2 cellular contexts compared by ENCODE assay signal in the genomic region with DNA sequence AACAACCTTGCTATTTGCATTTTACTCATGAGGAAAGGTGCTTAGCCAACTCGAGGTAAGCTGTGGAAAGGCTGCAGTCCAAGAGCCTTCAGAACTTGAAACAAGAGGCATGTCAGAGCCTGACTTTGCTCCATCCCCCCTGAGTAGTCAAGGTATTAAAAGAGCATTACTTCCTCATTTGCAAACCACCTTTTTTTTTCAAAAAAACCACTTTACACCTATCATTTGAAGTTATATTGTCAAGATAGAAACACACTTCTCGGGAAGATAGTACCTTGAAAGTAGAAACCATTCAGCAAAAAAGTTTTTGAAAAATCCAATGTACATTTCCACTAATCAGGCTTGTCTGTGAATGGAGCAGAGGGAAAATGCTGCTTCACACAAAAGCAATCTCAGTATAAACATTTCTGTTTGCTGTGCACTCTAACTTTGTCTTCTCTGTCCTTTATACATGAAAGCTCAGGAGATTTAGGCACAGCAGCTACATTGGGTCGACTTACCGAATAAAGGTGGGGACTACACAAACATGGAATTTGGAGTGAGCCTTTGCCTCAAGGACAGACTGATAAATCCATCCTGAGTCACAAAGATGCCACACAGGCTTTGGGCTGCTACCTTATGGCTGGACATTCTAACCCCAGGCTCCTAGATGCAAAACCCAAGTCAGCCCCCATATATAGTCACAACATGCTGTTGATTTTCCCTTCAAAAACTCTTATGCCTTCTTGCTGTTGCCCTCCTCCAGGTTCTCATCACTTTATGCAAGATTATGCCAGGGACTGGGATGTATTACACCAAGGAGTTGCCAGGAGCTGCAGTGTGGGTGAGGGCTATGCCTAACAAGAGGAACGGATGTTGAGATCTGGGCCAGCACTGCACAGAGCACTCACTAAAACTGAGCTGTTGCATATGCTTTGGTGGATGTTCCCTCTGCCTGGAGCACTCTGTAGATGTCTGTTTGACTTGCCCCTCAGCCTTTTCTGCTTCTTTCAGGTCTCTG.
TF ChIP-seq lines count a peak whose summit lies in the region.

No MANE protein-coding gene starts in this region.

TF ChIP-seq in SK-N-SH treated with all-trans-retinoic acid at 6 μM for 48 hours, 23 proteins besides CTCF, POLR2A, EP300 and RAD21 (continued from another document):
- TF ChIP-seq TCF4 (CRISPR knock-in tag; IDR thresholded peaks at IDR 0.05; ENCODE audit: borderline replicate concordance) = no peak
- TF ChIP-seq, protein P1, sequence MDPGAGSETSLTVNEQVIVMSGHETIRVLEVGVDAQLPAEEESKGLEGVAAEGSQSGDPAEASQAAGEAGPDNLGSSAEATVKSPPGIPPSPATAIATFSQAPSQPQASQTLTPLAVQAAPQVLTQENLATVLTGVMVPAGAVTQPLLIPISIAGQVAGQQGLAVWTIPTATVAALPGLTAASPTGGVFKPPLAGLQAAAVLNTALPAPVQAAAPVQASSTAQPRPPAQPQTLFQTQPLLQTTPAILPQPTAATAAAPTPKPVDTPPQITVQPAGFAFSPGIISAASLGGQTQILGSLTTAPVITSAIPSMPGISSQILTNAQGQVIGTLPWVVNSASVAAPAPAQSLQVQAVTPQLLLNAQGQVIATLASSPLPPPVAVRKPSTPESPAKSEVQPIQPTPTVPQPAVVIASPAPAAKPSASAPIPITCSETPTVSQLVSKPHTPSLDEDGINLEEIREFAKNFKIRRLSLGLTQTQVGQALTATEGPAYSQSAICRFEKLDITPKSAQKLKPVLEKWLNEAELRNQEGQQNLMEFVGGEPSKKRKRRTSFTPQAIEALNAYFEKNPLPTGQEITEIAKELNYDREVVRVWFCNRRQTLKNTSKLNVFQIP (CRISPR knock-in tag; IDR thresholded peaks at IDR 0.05; ENCODE audit: borderline replicate concordance, low read depth) = no peak
- no peak for TF ChIP-seq OSR1 (CRISPR knock-in tag; IDR thresholded peaks at IDR 0.05)
- no peak for TF ChIP-seq CSDC2 (CRISPR knock-in tag; IDR thresholded peaks at IDR 0.05)
- TF ChIP-seq ZC3H10 (CRISPR knock-in tag; IDR thresholded peaks at IDR 0.05) = no peak
- TF ChIP-seq, protein P2, sequence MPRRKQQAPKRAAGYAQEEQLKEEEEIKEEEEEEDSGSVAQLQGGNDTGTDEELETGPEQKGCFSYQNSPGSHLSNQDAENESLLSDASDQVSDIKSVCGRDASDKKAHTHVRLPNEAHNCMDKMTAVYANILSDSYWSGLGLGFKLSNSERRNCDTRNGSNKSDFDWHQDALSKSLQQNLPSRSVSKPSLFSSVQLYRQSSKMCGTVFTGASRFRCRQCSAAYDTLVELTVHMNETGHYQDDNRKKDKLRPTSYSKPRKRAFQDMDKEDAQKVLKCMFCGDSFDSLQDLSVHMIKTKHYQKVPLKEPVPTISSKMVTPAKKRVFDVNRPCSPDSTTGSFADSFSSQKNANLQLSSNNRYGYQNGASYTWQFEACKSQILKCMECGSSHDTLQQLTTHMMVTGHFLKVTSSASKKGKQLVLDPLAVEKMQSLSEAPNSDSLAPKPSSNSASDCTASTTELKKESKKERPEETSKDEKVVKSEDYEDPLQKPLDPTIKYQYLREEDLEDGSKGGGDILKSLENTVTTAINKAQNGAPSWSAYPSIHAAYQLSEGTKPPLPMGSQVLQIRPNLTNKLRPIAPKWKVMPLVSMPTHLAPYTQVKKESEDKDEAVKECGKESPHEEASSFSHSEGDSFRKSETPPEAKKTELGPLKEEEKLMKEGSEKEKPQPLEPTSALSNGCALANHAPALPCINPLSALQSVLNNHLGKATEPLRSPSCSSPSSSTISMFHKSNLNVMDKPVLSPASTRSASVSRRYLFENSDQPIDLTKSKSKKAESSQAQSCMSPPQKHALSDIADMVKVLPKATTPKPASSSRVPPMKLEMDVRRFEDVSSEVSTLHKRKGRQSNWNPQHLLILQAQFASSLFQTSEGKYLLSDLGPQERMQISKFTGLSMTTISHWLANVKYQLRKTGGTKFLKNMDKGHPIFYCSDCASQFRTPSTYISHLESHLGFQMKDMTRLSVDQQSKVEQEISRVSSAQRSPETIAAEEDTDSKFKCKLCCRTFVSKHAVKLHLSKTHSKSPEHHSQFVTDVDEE (CRISPR knock-in tag; IDR thresholded peaks at IDR 0.05) = no peak

TF ChIP-seq in WTC11, 78 proteins besides CTCF, POLR2A, EP300 and RAD21 (continued from another document):
- TF ChIP-seq, protein P3, sequence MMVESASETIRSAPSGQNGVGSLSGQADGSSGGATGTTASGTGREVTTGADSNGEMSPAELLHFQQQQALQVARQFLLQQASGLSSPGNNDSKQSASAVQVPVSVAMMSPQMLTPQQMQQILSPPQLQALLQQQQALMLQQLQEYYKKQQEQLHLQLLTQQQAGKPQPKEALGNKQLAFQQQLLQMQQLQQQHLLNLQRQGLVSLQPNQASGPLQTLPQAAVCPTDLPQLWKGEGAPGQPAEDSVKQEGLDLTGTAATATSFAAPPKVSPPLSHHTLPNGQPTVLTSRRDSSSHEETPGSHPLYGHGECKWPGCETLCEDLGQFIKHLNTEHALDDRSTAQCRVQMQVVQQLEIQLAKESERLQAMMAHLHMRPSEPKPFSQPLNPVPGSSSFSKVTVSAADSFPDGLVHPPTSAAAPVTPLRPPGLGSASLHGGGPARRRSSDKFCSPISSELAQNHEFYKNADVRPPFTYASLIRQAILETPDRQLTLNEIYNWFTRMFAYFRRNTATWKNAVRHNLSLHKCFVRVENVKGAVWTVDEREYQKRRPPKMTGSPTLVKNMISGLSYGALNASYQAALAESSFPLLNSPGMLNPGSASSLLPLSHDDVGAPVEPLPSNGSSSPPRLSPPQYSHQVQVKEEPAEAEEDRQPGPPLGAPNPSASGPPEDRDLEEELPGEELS (CRISPR knock-in tag; IDR thresholded peaks at IDR 0.05) = no peak
- TF ChIP-seq, protein P4, sequence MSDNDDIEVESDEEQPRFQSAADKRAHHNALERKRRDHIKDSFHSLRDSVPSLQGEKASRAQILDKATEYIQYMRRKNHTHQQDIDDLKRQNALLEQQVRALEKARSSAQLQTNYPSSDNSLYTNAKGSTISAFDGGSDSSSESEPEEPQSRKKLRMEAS (CRISPR knock-in tag; IDR thresholded peaks at IDR 0.05) = no peak
- TF ChIP-seq GRHL2 (CRISPR knock-in tag; IDR thresholded peaks at IDR 0.05; ENCODE audit: insufficient replicate concordance, severe bottlenecking) (no peak), ELF4 (CRISPR knock-in tag; IDR thresholded peaks at IDR 0.05; ENCODE audit: low read depth) (no peak), ZNF396 (CRISPR knock-in tag; IDR thresholded peaks at IDR 0.05; ENCODE audit: borderline replicate concordance) (no peak), ZNF121 (CRISPR knock-in tag; IDR thresholded peaks at IDR 0.05) (no peak)
- TF ChIP-seq, protein P5, sequence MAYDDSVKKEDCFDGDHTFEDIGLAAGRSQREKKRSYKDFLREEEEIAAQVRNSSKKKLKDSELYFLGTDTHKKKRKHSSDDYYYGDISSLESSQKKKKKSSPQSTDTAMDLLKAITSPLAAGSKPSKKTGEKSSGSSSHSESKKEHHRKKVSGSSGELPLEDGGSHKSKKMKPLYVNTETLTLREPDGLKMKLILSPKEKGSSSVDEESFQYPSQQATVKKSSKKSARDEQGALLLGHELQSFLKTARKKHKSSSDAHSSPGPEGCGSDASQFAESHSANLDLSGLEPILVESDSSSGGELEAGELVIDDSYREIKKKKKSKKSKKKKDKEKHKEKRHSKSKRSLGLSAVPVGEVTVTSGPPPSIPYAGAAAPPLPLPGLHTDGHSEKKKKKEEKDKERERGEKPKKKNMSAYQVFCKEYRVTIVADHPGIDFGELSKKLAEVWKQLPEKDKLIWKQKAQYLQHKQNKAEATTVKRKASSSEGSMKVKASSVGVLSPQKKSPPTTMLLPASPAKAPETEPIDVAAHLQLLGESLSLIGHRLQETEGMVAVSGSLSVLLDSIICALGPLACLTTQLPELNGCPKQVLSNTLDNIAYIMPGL (CRISPR knock-in tag; IDR thresholded peaks at IDR 0.05) = no peak
- TF ChIP-seq, protein P6, sequence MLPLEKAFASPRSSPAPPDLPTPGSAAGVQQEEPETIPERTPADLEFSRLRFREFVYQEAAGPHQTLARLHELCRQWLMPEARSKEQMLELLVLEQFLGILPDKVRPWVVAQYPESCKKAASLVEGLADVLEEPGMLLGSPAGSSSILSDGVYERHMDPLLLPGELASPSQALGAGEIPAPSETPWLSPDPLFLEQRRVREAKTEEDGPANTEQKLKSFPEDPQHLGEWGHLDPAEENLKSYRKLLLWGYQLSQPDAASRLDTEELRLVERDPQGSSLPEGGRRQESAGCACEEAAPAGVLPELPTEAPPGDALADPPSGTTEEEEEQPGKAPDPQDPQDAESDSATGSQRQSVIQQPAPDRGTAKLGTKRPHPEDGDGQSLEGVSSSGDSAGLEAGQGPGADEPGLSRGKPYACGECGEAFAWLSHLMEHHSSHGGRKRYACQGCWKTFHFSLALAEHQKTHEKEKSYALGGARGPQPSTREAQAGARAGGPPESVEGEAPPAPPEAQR (CRISPR knock-in tag; IDR thresholded peaks at IDR 0.05) = no peak
- TF ChIP-seq, protein P7, sequence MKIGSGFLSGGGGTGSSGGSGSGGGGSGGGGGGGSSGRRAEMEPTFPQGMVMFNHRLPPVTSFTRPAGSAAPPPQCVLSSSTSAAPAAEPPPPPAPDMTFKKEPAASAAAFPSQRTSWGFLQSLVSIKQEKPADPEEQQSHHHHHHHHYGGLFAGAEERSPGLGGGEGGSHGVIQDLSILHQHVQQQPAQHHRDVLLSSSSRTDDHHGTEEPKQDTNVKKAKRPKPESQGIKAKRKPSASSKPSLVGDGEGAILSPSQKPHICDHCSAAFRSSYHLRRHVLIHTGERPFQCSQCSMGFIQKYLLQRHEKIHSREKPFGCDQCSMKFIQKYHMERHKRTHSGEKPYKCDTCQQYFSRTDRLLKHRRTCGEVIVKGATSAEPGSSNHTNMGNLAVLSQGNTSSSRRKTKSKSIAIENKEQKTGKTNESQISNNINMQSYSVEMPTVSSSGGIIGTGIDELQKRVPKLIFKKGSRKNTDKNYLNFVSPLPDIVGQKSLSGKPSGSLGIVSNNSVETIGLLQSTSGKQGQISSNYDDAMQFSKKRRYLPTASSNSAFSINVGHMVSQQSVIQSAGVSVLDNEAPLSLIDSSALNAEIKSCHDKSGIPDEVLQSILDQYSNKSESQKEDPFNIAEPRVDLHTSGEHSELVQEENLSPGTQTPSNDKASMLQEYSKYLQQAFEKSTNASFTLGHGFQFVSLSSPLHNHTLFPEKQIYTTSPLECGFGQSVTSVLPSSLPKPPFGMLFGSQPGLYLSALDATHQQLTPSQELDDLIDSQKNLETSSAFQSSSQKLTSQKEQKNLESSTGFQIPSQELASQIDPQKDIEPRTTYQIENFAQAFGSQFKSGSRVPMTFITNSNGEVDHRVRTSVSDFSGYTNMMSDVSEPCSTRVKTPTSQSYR (CRISPR knock-in tag; IDR thresholded peaks at IDR 0.05) = no peak
- TF ChIP-seq, protein P8, sequence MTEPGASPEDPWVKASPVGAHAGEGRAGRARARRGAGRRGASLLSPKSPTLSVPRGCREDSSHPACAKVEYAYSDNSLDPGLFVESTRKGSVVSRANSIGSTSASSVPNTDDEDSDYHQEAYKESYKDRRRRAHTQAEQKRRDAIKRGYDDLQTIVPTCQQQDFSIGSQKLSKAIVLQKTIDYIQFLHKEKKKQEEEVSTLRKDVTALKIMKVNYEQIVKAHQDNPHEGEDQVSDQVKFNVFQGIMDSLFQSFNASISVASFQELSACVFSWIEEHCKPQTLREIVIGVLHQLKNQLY (CRISPR knock-in tag; IDR thresholded peaks at IDR 0.05) = no peak
- TF ChIP-seq, protein P9, sequence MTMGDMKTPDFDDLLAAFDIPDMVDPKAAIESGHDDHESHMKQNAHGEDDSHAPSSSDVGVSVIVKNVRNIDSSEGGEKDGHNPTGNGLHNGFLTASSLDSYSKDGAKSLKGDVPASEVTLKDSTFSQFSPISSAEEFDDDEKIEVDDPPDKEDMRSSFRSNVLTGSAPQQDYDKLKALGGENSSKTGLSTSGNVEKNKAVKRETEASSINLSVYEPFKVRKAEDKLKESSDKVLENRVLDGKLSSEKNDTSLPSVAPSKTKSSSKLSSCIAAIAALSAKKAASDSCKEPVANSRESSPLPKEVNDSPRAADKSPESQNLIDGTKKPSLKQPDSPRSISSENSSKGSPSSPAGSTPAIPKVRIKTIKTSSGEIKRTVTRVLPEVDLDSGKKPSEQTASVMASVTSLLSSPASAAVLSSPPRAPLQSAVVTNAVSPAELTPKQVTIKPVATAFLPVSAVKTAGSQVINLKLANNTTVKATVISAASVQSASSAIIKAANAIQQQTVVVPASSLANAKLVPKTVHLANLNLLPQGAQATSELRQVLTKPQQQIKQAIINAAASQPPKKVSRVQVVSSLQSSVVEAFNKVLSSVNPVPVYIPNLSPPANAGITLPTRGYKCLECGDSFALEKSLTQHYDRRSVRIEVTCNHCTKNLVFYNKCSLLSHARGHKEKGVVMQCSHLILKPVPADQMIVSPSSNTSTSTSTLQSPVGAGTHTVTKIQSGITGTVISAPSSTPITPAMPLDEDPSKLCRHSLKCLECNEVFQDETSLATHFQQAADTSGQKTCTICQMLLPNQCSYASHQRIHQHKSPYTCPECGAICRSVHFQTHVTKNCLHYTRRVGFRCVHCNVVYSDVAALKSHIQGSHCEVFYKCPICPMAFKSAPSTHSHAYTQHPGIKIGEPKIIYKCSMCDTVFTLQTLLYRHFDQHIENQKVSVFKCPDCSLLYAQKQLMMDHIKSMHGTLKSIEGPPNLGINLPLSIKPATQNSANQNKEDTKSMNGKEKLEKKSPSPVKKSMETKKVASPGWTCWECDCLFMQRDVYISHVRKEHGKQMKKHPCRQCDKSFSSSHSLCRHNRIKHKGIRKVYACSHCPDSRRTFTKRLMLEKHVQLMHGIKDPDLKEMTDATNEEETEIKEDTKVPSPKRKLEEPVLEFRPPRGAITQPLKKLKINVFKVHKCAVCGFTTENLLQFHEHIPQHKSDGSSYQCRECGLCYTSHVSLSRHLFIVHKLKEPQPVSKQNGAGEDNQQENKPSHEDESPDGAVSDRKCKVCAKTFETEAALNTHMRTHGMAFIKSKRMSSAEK (CRISPR knock-in tag; IDR thresholded peaks at IDR 0.05; ENCODE audit: borderline replicate concordance) = no peak
